In genomic region chr16:56195151-56195550, GRCh38 we compare ENCODE assay signal across 13 cellular contexts. TPM values are rescaled to one million over a fixed set of nuclear protein-coding genes. Genes with fewer than 3 reads are reported as not detected.
A peak's percentile ranks its signal among the peaks of the same experiment; 100 is the strongest.
DNase-seq lines count a peak whose midpoint lies in the region; ATAC-seq and TF ChIP-seq lines count a peak whose summit lies in the region.
"Had no signal": no experiment of that assay in that cellular context is flagged by ENCODE, and none has a peak within 500 bp of the region (broad histone marks: within the 10 kb centered on the region; RNA-seq: fewer than 3 reads in every experiment).

No MANE protein-coding gene starts in this region.

- no peaks in the 10 kb centered on the region for H3K9me3 ChIP-seq in gastroesophageal sphincter
- H3K9me3 ChIP-seq: esophagus squamous epithelium had no signal

- H3K4me1 ChIP-seq in gastroesophageal sphincter: peaks cover 0 to 51% (median 28%) of the 10 kb centered on the region in 3 donors

- H3K36me3 ChIP-seq in gastroesophageal sphincter: no peaks in the 10 kb centered on the region
- H3K36me3 ChIP-seq: esophagus squamous epithelium had no signal

- H3K4me1 Mint-ChIP-seq in glutamatergic neuron (ENCODE audit: low read depth, unreplicated experiment): peaks cover 21% of the 10 kb centered on the region

- no peak for TF ChIP-seq CTCF in glutamatergic neuron (IDR thresholded peaks at IDR 0.05; ENCODE audit: partially characterized antibody, unreplicated experiment)
- no peak for TF ChIP-seq CTCF in gastroesophageal sphincter (IDR thresholded peaks at IDR 0.05)

- peaks cover 9% of the 10 kb centered on the region for H3K27me3 Mint-ChIP-seq in glutamatergic neuron (ENCODE audit: unreplicated experiment)

- intact Hi-C loops in left cardiac atrium (cut with DNase I): loop anchor here in 1 of 2 donors (10.0 kb wide), 1 partner anchor 150 kb away; no protein-coding TSS in a partner anchor
- intact Hi-C loops in Right ventricle myocardium inferior (cut with DNase I): no loop called here

- WGBS in gastroesophageal sphincter (ENCODE audit: low coverage in 1 of 2), 2 donors: 48 to 50% methylated on average over 1 to 2 of the region's 2 CpGs

- no peak overlapping the region for H3K27ac ChIP-seq in gastroesophageal sphincter
- H3K27ac ChIP-seq: esophagus squamous epithelium had no signal

- peak overlapping the region; percentile 6 for H3K27ac Mint-ChIP-seq in glutamatergic neuron (ENCODE audit: unreplicated experiment)
- H3K27ac Mint-ChIP-seq: activated CD4-positive, alpha-beta T cell treated with anti-CD3 and anti-CD28 coated beads, Interleukin-2, amount 10 ng/mL, durations not matched to agents 7 days and 5 days; activated T-helper 1 cell treated with anti-CD3 and anti-CD28 coated beads, Interleukin-12 subunit alpha, Interleukin-12 subunit beta, Interleukin-2, Interleukin-4 antibody, amounts not matched to agents 30 ng/mL and 10 ng/mL and 1 ng/mL, durations not matched to agents 14 hours and 24 hours and 36 hours; dendritic cell treated with granulocyte-macrophage colony-stimulating factor and Interleukin-4, amounts not matched to agents 40 ng/mL and 50 ng/mL, for 4 days; memory B cell had no signal

- DNase-seq in left cardiac atrium (peak; percentile 30), Right ventricle myocardium inferior (ENCODE audit: missing footprints) (no peak), NCI-H2196 (lab: John Stamatoyannopoulos, UW; ENCODE audit: unreplicated experiment) (peak; percentile 63), glutamatergic neuron (no peak), HCEC 1CT (no peak)
- DNase-seq: esophagus squamous epithelium had no signal

- ATAC-seq in left cardiac atrium (no peak), Right ventricle myocardium inferior (no peak), GM18868 (IDR thresholded peaks at IDR 0.05; ENCODE audit: unreplicated experiment) (no peak), gastroesophageal sphincter (no peak), HG03354 (IDR thresholded peaks at IDR 0.05; ENCODE audit: poor library complexity, severe bottlenecking, unreplicated experiment) (no peak)

- no peaks in the 10 kb centered on the region for H3K36me3 Mint-ChIP-seq in glutamatergic neuron (ENCODE audit: unreplicated experiment)
- H3K36me3 Mint-ChIP-seq: memory B cell had no signal

- TF ChIP-seq EP300 in gastroesophageal sphincter (IDR thresholded peaks at IDR 0.05): no peak

- H3K27me3 ChIP-seq in gastroesophageal sphincter: peaks cover 25% of the 10 kb centered on the region

- H3K4me3 Mint-ChIP-seq in glutamatergic neuron (ENCODE audit: unreplicated experiment): peak overlapping the region; percentile 99
- H3K4me3 Mint-ChIP-seq: activated T-helper 1 cell treated with anti-CD3 and anti-CD28 coated beads, Interleukin-12 subunit alpha, Interleukin-12 subunit beta, Interleukin-2, Interleukin-4 antibody, amounts not matched to agents 30 ng/mL and 10 ng/mL and 1 ng/mL, durations not matched to agents 14 hours and 24 hours and 36 hours; dendritic cell treated with granulocyte-macrophage colony-stimulating factor and Interleukin-4, amounts not matched to agents 40 ng/mL and 50 ng/mL, for 4 days had no signal

- no peak for TF ChIP-seq POLR2A in gastroesophageal sphincter (IDR thresholded peaks at IDR 0.05)

- peaks cover 18% of the 10 kb centered on the region for H3K9me3 Mint-ChIP-seq in glutamatergic neuron (ENCODE audit: unreplicated experiment)
- H3K9me3 Mint-ChIP-seq: activated CD4-positive, alpha-beta T cell treated with anti-CD3 and anti-CD28 coated beads, Interleukin-2, amount 10 ng/mL, durations not matched to agents 7 days and 5 days; dendritic cell treated with granulocyte-macrophage colony-stimulating factor and Interleukin-4, amounts not matched to agents 40 ng/mL and 50 ng/mL, for 4 days; memory B cell had no signal

- no peak overlapping the region for H3K4me3 ChIP-seq in gastroesophageal sphincter

RNA-seq across cellular contexts. Expression of gene GNAO1, which starts 3.9 kb away (rescaled TPM):
- total RNA-seq in left cardiac atrium (10 to 100 TPM; 65.3 to 92.9 TPM), Right ventricle myocardium inferior (32.2 TPM), glutamatergic neuron (ENCODE audit: unreplicated experiment) (250 TPM), gastroesophageal sphincter (10 to 100 TPM in 2 of 4 donors, 1 to 10 TPM in 2; 3.4 to 21.0 (median 11.0) TPM)

Comparison
In these comparisons a context has a peak if more than half of its experiments do, and no peak if none do; other contexts are left out.
1. DNase-seq: peak in left cardiac atrium (single experiment) and NCI-H2196 (single experiment); none in Right ventricle myocardium inferior (single experiment), glutamatergic neuron (single experiment) and HCEC 1CT (single experiment).